Comparison of ENCODE assay signal across 12 cellular contexts in genomic region chr3:183583331-183584245, GRCh38. TPM values are rescaled to one million over a fixed set of nuclear protein-coding genes. Genes with fewer than 3 reads are reported as not detected.
DNase-seq lines count a peak whose midpoint lies in the region; ATAC-seq and TF ChIP-seq lines count a peak whose summit lies in the region.
"Had no signal": no experiment of that assay in that cellular context is flagged by ENCODE, and none has a peak within 500 bp of the region (broad histone marks: within the 10 kb centered on the region; RNA-seq: fewer than 3 reads in every experiment).

No MANE protein-coding gene starts in this region.

- H3K9ac ChIP-seq in skeletal muscle tissue (ENCODE audit: low read depth in 1 of 3, low read length in 3 of 3), result peak overlapping the region; percentile 24 to 63 (median 62)

- H3K9me3 ChIP-seq in lower lobe of right lung (no peaks in the 10 kb centered on the region), skeletal muscle tissue (ENCODE audit: control insufficient read depth in 3 of 3, low read length in 3 of 3) (no peaks in the 10 kb centered on the region)

- intact Hi-C loops in lower lobe of right lung (cut with DNase I), result no loop called here

- POLR2A ChIA-PET in GM10248 (lab: Yijun Ruan, JAX), result no interaction called here

- H3K36me3 ChIP-seq in lower lobe of right lung, result no peaks in the 10 kb centered on the region
- H3K36me3 ChIP-seq in skeletal muscle tissue (ENCODE audit: control insufficient read depth in 3 of 3, insufficient read depth in 3 of 3, low read length in 3 of 3), result no peaks in the 10 kb centered on the region

- H3K4me1 ChIP-seq in lower lobe of right lung (peaks cover 32% of the 10 kb centered on the region), skeletal muscle tissue (ENCODE audit: control insufficient read depth in 3 of 3, insufficient read depth in 3 of 3, low read length in 3 of 3) (peaks cover 41 to 46% (median 44%) of the 10 kb centered on the region in 3 donors)

- TF ChIP-seq CTCF in lower lobe of right lung (IDR thresholded peaks at IDR 0.05) (no peak), GM10248 (IDR thresholded peaks at IDR 0.05; ENCODE audit: control extremely low read depth, extremely low read depth, low read depth, missing control alignments) (no peak)

- DNase-seq in ELF-1 (ENCODE audit: low read depth, low spot score) (peak; percentile 49), lower lobe of right lung (no peak), GM10248 (ENCODE audit: extremely low spot score) (no peak), NCI-H146 (lab: John Stamatoyannopoulos, UW) (no peak), NCI-H146 treated with DMSO at 0.1 percent for 48 hours (lab: John Stamatoyannopoulos, UW; ENCODE audit: unreplicated experiment) (no peak)
- no peak for DNase-seq in activated CD4-positive, alpha-beta T cell treated with anti-CD3 and anti-CD28 coated beads, Interleukin-2, amount 50 U/mL, for 48 hours
- DNase-seq: activated CD4-positive, alpha-beta T cell treated with anti-CD3 and anti-CD28 coated beads, Interleukin-2, amount 50 U/mL, for 1 hour; activated naive CD4-positive, alpha-beta T cell had no signal

- no peak overlapping the region for H3K4me3 ChIP-seq in lower lobe of right lung
- H3K4me3 ChIP-seq in skeletal muscle tissue (ENCODE audit: low read length in 3 of 3), result peak overlapping the region in 1 of 3 donors; percentile 37

- no peaks in the 10 kb centered on the region for H3K27me3 ChIP-seq in lower lobe of right lung (ENCODE audit: low read depth)
- H3K27me3 ChIP-seq in skeletal muscle tissue (ENCODE audit: control insufficient read depth in 3 of 3, insufficient read depth in 3 of 3, low read length in 3 of 3), result no peaks in the 10 kb centered on the region

- CTCF ChIA-PET in GM10248 (lab: Yijun Ruan, JAX), result interaction anchor here (1.2 kb wide), 1 partner anchor 101 kb away, joined by 5 read pairs; no protein-coding TSS in a partner anchor

- H3K27ac ChIP-seq in angular gyrus (ENCODE audit: low read depth, low read length) (peak overlapping the region; percentile 71), lower lobe of right lung (peak overlapping the region; percentile 36), skeletal muscle tissue (ENCODE audit: low read depth, low read length) (peak overlapping the region; percentile 64)
- H3K27ac ChIP-seq: C4-2B had no signal

- ATAC-seq in lower lobe of right lung, result peak; percentile 29 to 48

RNA-seq across cellular contexts. Expression of gene KLHL6, which starts 28.1 kb away (rescaled TPM):
- total RNA-seq in lower lobe of right lung (36.7 TPM), skeletal muscle tissue (1.0 TPM)
- total RNA-seq: osteocyte had no signal

RNA-seq across cellular contexts. Expression of gene KLHL24, which starts 51.8 kb away (rescaled TPM):
- total RNA-seq in lower lobe of right lung (93.9 TPM), skeletal muscle tissue (178 TPM)

Comparison
In these comparisons a context has a peak if more than half of its experiments do, and no peak if none do; other contexts are left out.
1. RNA of gene KLHL6, which starts 28.1 kb away (total RNA-seq): 36.7 TPM in lower lobe of right lung (single experiment); 1.0 TPM in skeletal muscle tissue (single experiment); every median in the first group is over 10 times any median in the second.
2. Peak in every context shown above with its lines, with median percentiles within 50 percentile points of each other: H3K27ac ChIP-seq.